ENCODE assay signal across 1 cellular context in genomic region chr19:51904331-51905165, GRCh38.
TF ChIP-seq lines count a peak whose summit lies in the region.

Gene ZNF649 (minus strand): TSS chr19:51905017. CDS start chr19:51900107, 4,910 bp downstream.

TF ChIP-seq in HepG2, 621 proteins besides CTCF, POLR2A, EP300 and RAD21 (continued from another document and continues in another):
- TF ChIP-seq, protein P1, sequence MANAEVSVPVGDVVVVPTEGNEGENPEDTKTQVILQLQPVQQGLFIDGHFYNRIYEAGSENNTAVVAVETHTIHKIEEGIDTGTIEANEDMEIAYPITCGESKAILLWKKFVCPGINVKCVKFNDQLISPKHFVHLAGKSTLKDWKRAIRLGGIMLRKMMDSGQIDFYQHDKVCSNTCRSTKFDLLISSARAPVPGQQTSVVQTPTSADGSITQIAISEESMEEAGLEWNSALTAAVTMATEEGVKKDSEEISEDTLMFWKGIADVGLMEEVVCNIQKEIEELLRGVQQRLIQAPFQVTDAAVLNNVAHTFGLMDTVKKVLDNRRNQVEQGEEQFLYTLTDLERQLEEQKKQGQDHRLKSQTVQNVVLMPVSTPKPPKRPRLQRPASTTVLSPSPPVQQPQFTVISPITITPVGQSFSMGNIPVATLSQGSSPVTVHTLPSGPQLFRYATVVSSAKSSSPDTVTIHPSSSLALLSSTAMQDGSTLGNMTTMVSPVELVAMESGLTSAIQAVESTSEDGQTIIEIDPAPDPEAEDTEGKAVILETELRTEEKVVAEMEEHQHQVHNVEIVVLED (CRISPR knock-in tag; IDR thresholded peaks at IDR 0.05; ENCODE audit: borderline replicate concordance) = peak; percentile 62; the same call in 1 of the 2 replicates
- TF ChIP-seq ZNF251 (CRISPR knock-in tag; IDR thresholded peaks at IDR 0.05) (0 out of 2 replicates have a peak, but pooled peaks have one; percentile 42), ZNF343 (CRISPR knock-in tag; IDR thresholded peaks at IDR 0.05) (0 out of 2 replicates have a peak, but pooled peaks have one; percentile 17), NRL (CRISPR knock-in tag; IDR thresholded peaks at IDR 0.05; ENCODE audit: borderline replicate concordance) (no peak), ZNF572 (CRISPR knock-in tag; IDR thresholded peaks at IDR 0.05) (no peak), TBL1XR1 (IDR thresholded peaks at IDR 0.05; ENCODE audit: borderline replicate concordance, low read length, partially characterized antibody) (no peak), ZNF274 (CRISPR knock-in tag; IDR thresholded peaks at IDR 0.05) (peak; percentile 59; the same call in 1 of the 2 replicates), ZNF550 (CRISPR knock-in tag; IDR thresholded peaks at IDR 0.05; ENCODE audit: borderline replicate concordance) (no peak), CBX5 (CRISPR knock-in tag; IDR thresholded peaks at IDR 0.05; ENCODE audit: borderline replicate concordance) (peak; percentile 55; the same call in 1 of the 2 replicates), ZNF614 (CRISPR knock-in tag; IDR thresholded peaks at IDR 0.05; ENCODE audit: borderline replicate concordance) (peak; percentile 64; the same call in 1 of the 2 replicates), TAF1 (CRISPR knock-in tag; IDR thresholded peaks at IDR 0.05) (peak; percentile 55; the same call in 1 of the 2 replicates), ZNF207 (IDR thresholded peaks at IDR 0.05; ENCODE audit: borderline replicate concordance) (no peak), ZNF451 (CRISPR knock-in tag; IDR thresholded peaks at IDR 0.05) (no peak), IRF1 (CRISPR knock-in tag; IDR thresholded peaks at IDR 0.05; ENCODE audit: low read depth) (no peak), ZBTB46 (CRISPR knock-in tag; IDR thresholded peaks at IDR 0.05; ENCODE audit: borderline replicate concordance) (no peak), SIN3B (IDR thresholded peaks at IDR 0.05; ENCODE audit: low read length) (peak; percentile 77; the same call in 1 of the 2 replicates), ZNF615 (CRISPR knock-in tag; IDR thresholded peaks at IDR 0.05; ENCODE audit: borderline replicate concordance) (0 out of 2 replicates have a peak, but pooled peaks have one; percentile 36), E2F1 (CRISPR knock-in tag; IDR thresholded peaks at IDR 0.05) (0 out of 2 replicates have a peak, but pooled peaks have one; percentile 26), ZNF34 (CRISPR knock-in tag; IDR thresholded peaks at IDR 0.05; ENCODE audit: borderline replicate concordance) (no peak), ASH2L (IDR thresholded peaks at IDR 0.05; ENCODE audit: insufficient read length, low read depth, low read length) (peak; percentile 52), ZUFSP (CRISPR knock-in tag; IDR thresholded peaks at IDR 0.05; ENCODE audit: borderline replicate concordance) (no peak), ZNF607 (CRISPR knock-in tag; IDR thresholded peaks at IDR 0.05; ENCODE audit: borderline replicate concordance) (no peak), FOSL1 (CRISPR knock-in tag; IDR thresholded peaks at IDR 0.05; ENCODE audit: borderline replicate concordance) (no peak), SOX13 (IDR thresholded peaks at IDR 0.05) (no peak), SOX13 (CRISPR knock-in tag; conservative IDR thresholded peaks at IDR 0.05 in 1 of 2, IDR thresholded peaks at IDR 0.05 in 1 of 2) (peak in 1 of 2 experiments; percentile 14; a peak in 1 of 4 replicates), KLF11 (CRISPR knock-in tag; IDR thresholded peaks at IDR 0.05) (no peak), SP4 (CRISPR knock-in tag; IDR thresholded peaks at IDR 0.05) (no peak), ZNF275 (CRISPR knock-in tag; IDR thresholded peaks at IDR 0.05; ENCODE audit: borderline replicate concordance) (no peak), GABPB1 (CRISPR knock-in tag; IDR thresholded peaks at IDR 0.05) (peak; percentile 79), ATRX (CRISPR knock-in tag; IDR thresholded peaks at IDR 0.05; ENCODE audit: borderline replicate concordance) (no peak), CHD4 (IDR thresholded peaks at IDR 0.05; ENCODE audit: borderline replicate concordance, low read length) (no peak), MAFK (conservative IDR thresholded peaks at IDR 0.05 in 1 of 2, IDR thresholded peaks at IDR 0.05 in 1 of 2; ENCODE audit: low read length in 2 of 2) (no peak; a peak in 1 of 4 replicates), CAMTA2 (CRISPR knock-in tag; IDR thresholded peaks at IDR 0.05; ENCODE audit: borderline replicate concordance) (no peak), ZFP90 (CRISPR knock-in tag; IDR thresholded peaks at IDR 0.05; ENCODE audit: borderline replicate concordance) (no peak), ZNF337 (CRISPR knock-in tag; IDR thresholded peaks at IDR 0.05; ENCODE audit: borderline replicate concordance, low read depth) (no peak), ZNF784 (CRISPR knock-in tag; IDR thresholded peaks at IDR 0.05; ENCODE audit: borderline replicate concordance) (no peak), IRF2 (CRISPR knock-in tag; IDR thresholded peaks at IDR 0.05) (peak; percentile 91), ZNF878 (CRISPR knock-in tag; IDR thresholded peaks at IDR 0.05) (no peak), GATA4 (IDR thresholded peaks at IDR 0.05; ENCODE audit: borderline replicate concordance, low read depth) (peak; percentile 21; the same call in 1 of the 2 replicates), SRF (IDR thresholded peaks at IDR 0.05; ENCODE audit: low read depth, low read length) (no peak)
- TF ChIP-seq, protein P2, sequence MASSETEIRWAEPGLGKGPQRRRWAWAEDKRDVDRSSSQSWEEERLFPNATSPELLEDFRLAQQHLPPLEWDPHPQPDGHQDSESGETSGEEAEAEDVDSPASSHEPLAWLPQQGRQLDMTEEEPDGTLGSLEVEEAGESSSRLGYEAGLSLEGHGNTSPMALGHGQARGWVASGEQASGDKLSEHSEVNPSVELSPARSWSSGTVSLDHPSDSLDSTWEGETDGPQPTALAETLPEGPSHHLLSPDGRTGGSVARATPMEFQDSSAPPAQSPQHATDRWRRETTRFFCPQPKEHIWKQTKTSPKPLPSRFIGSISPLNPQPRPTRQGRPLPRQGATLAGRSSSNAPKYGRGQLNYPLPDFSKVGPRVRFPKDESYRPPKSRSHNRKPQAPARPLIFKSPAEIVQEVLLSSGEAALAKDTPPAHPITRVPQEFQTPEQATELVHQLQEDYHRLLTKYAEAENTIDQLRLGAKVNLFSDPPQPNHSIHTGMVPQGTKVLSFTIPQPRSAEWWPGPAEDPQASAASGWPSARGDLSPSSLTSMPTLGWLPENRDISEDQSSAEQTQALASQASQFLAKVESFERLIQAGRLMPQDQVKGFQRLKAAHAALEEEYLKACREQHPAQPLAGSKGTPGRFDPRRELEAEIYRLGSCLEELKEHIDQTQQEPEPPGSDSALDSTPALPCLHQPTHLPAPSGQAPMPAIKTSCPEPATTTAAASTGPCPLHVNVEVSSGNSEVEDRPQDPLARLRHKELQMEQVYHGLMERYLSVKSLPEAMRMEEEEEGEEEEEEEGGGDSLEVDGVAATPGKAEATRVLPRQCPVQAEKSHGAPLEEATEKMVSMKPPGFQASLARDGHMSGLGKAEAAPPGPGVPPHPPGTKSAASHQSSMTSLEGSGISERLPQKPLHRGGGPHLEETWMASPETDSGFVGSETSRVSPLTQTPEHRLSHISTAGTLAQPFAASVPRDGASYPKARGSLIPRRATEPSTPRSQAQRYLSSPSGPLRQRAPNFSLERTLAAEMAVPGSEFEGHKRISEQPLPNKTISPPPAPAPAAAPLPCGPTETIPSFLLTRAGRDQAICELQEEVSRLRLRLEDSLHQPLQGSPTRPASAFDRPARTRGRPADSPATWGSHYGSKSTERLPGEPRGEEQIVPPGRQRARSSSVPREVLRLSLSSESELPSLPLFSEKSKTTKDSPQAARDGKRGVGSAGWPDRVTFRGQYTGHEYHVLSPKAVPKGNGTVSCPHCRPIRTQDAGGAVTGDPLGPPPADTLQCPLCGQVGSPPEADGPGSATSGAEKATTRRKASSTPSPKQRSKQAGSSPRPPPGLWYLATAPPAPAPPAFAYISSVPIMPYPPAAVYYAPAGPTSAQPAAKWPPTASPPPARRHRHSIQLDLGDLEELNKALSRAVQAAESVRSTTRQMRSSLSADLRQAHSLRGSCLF (CRISPR knock-in tag; IDR thresholded peaks at IDR 0.05; ENCODE audit: borderline replicate concordance) = no peak
- TF ChIP-seq, protein P3, sequence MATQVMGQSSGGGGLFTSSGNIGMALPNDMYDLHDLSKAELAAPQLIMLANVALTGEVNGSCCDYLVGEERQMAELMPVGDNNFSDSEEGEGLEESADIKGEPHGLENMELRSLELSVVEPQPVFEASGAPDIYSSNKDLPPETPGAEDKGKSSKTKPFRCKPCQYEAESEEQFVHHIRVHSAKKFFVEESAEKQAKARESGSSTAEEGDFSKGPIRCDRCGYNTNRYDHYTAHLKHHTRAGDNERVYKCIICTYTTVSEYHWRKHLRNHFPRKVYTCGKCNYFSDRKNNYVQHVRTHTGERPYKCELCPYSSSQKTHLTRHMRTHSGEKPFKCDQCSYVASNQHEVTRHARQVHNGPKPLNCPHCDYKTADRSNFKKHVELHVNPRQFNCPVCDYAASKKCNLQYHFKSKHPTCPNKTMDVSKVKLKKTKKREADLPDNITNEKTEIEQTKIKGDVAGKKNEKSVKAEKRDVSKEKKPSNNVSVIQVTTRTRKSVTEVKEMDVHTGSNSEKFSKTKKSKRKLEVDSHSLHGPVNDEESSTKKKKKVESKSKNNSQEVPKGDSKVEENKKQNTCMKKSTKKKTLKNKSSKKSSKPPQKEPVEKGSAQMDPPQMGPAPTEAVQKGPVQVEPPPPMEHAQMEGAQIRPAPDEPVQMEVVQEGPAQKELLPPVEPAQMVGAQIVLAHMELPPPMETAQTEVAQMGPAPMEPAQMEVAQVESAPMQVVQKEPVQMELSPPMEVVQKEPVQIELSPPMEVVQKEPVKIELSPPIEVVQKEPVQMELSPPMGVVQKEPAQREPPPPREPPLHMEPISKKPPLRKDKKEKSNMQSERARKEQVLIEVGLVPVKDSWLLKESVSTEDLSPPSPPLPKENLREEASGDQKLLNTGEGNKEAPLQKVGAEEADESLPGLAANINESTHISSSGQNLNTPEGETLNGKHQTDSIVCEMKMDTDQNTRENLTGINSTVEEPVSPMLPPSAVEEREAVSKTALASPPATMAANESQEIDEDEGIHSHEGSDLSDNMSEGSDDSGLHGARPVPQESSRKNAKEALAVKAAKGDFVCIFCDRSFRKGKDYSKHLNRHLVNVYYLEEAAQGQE (IDR thresholded peaks at IDR 0.05; ENCODE audit: borderline replicate concordance in 1 of 2, low read depth in 1 of 2, low read length in 2 of 2) = no peak
